Comparison of ENCODE assay signal across 29 cellular contexts in the genomic region with DNA sequence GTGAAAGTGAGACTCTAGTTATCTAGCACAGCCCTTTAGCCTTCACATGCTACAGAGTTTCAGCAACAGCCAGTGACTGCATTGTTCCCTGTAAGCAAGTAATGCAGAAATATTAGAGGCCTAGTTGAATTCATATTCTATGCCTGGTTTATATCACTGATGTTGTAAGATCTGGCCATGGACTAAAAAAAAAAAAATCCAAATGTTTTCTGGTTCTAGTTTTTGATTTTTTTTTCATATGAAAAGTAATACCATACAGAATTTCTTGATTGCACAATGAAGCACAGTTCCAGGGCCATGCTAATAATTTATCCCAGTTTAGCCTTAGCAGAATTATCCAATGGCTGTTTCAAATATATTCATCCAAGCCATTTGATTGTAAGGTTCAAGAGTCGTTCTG.
"Had no signal": no experiment of that assay in that cellular context is flagged by ENCODE, and none has a peak within 500 bp of the region (broad histone marks: within the 10 kb centered on the region; RNA-seq: fewer than 3 reads in every experiment).

No MANE protein-coding gene starts in this region.

- H3K9me3 ChIP-seq: colonic mucosa, right atrium auricular region, spleen, testis, transverse colon had no signal

- H3K27ac ChIP-seq: ascending aorta, cardiac muscle cell, colonic mucosa, dorsolateral prefrontal cortex, parathyroid adenoma, right atrium auricular region, spleen, testis, WERI-Rb-1 had no signal

- H3K79me2 ChIP-seq: parathyroid adenoma had no signal

- H3K4me1 ChIP-seq: ascending aorta, colonic mucosa, parathyroid adenoma, right atrium auricular region, spleen, testis, transverse colon had no signal

- DNase-seq: activated CD4-positive, alpha-beta T cell treated with anti-CD3 and anti-CD28 coated beads for 48 hours; activated CD4-positive, alpha-beta T cell treated with anti-CD3 and anti-CD28 coated beads, Interleukin-2, amount 50 U/mL, for 48 hours; activated CD8-positive, alpha-beta memory T cell treated with anti-CD3 and anti-CD28 coated beads, Interleukin-2, amount 50 U/mL, for 48 hours; activated gamma-delta T cell treated with Interleukin-2 at 50 U/mL for 16 hours; activated naive CD4-positive, alpha-beta T cell treated with anti-CD3 and anti-CD28 coated beads, Interleukin-2, amount 50 U/mL, for 16 hours; activated naive CD8-positive, alpha-beta T cell treated with anti-CD3 and anti-CD28 coated beads, Interleukin-2, amount 50 U/mL, for 24 hours; activated T-cell treated with anti-CD3 and anti-CD28 coated beads, Interleukin-2, amount 50 U/mL, for 24 hours; cerebellar nuclear complex; colonic mucosa; dorsolateral prefrontal cortex; effector memory CD4-positive, alpha-beta T cell; erythroblast; foreskin melanocyte; glutamatergic neuron; midbrain; naive thymus-derived CD8-positive, alpha-beta T cell; nucleus accumbens; spleen; stimulated activated CD4-positive, alpha-beta T cell treated with anti-CD3 and anti-CD28 coated beads, Interleukin-2, amount 100 ng/mL, for 48 hours; stimulated activated naive CD4-positive, alpha-beta T cell treated with Interleukin-2 at 50 U/mL for 16 hours; T-helper 9 cell; testis; transverse colon; WERI-Rb-1 had no signal

- H3K27me3 ChIP-seq: ascending aorta, colonic mucosa, dorsolateral prefrontal cortex, right atrium auricular region, spleen, testis, transverse colon had no signal

- H3K9ac ChIP-seq: parathyroid adenoma had no signal

- ATAC-seq: activated CD4-positive, CD25-positive, alpha-beta regulatory T cell treated with anti-CD3 and anti-CD28 coated beads, Interleukin-2, amount 50 U/mL, for 24 hours; activated naive CD8-positive, alpha-beta T cell treated with anti-CD3 and anti-CD28 coated beads, Interleukin-2, amount 50 U/mL, for 24 hours; naive thymus-derived CD8-positive, alpha-beta T cell had no signal

- H3K36me3 ChIP-seq: ascending aorta, cardiac muscle cell, colonic mucosa, right atrium auricular region, spleen, transverse colon, WERI-Rb-1 had no signal

- H2AFZ ChIP-seq: parathyroid adenoma had no signal

- H3K4me3 ChIP-seq: ascending aorta, cardiac muscle cell, colonic mucosa, dorsolateral prefrontal cortex, right atrium auricular region, spleen, testis, transverse colon had no signal
